Comparison of ENCODE assay signal across 2 cellular contexts in genomic region chr1:22587247-22587646, GRCh38.
TF ChIP-seq lines count a peak whose summit lies in the region.

No MANE protein-coding gene starts in this region.

TF ChIP-seq in K562, 482 proteins besides CTCF, POLR2A, EP300 and RAD21:
- TF ChIP-seq ATF2 (CRISPR knock-in tag; IDR thresholded peaks at IDR 0.05) (peak; percentile 16; the same call in 1 of the 2 replicates), BHLHE40 (IDR thresholded peaks at IDR 0.05; ENCODE audit: low read length) (0 out of 2 replicates have a peak, but pooled peaks have one; percentile 18), PRPF4 (IDR thresholded peaks at IDR 0.05; ENCODE audit: insufficient read depth, low read depth, low read length, poor library complexity, severe bottlenecking) (no peak), RNF2 (IDR thresholded peaks at IDR 0.05) (no peak), ELK1 (CRISPR knock-in tag; IDR thresholded peaks at IDR 0.05) (no peak)
TF ChIP-seq in K562: peak in this region for 2.

TF ChIP-seq in GM12891, 5 proteins besides CTCF, POLR2A, EP300 and RAD21:
- TF ChIP-seq POU2F2 (IDR thresholded peaks at IDR 0.05; ENCODE audit: low read depth, low read length) (no peak), TAF1 (IDR thresholded peaks at IDR 0.05; ENCODE audit: low read depth, low read length) (no peak), POLR2AphosphoS5 (IDR thresholded peaks at IDR 0.05; ENCODE audit: low read depth, low read length) (no peak), PAX5 (IDR thresholded peaks at IDR 0.05; ENCODE audit: insufficient read depth, low read length, severe bottlenecking) (no peak), SPI1 (IDR thresholded peaks at IDR 0.05; ENCODE audit: low read depth, low read length) (no peak)
